ENCODE assay signal across 20 cellular contexts in the genomic region with DNA sequence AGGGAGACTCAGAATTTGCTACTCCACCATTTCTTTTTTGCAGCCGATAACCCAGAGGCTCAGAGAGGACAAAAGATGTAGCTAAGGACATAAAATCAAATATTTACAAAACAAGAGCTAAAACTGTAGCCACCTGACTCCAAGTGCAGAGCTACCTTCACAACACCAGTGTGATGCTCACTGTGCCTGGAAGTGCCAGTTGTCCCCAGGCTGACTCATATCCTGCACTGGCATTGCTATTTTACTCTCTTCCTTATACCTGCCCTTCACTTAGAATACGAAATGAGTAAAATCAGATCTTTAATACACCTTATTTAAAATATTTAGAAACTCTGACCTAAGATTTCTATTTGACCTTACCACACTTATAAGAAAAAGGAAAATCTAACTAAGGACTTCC. TPM values are rescaled to one million over a fixed set of nuclear protein-coding genes. Genes with fewer than 3 reads are reported as not detected.
A peak's percentile ranks its signal among the peaks of the same experiment; 100 is the strongest.
DNase-seq lines count a peak whose midpoint lies in the region; ATAC-seq and TF ChIP-seq lines count a peak whose summit lies in the region.
"Had no signal": no experiment of that assay in that cellular context is flagged by ENCODE, and none has a peak within 500 bp of the region (broad histone marks: within the 10 kb centered on the region; RNA-seq: fewer than 3 reads in every experiment).

No MANE protein-coding gene starts in this region.

- H3K9me2 ChIP-seq in GM23248 (ENCODE audit: insufficient read depth): no peaks in the 10 kb centered on the region

- TF ChIP-seq CTCF in Calu3 (IDR thresholded peaks at IDR 0.05; ENCODE audit: unreplicated experiment): no peak

- POLR2A ChIA-PET in activated CD4-positive, alpha-beta memory T cell treated with anti-CD3 and anti-CD28 coated beads for 36 hours (lab: Charles Lee): no interaction called here

- H3K4me1 ChIP-seq in GM23248 (ENCODE audit: insufficient read depth): peaks cover 11% of the 10 kb centered on the region
- H3K4me1 ChIP-seq: BLaER1 treated with 17β-estradiol and CSF1 and Interleukin-3, amounts not matched to agents 10 nM and 100 nM; SJCRH30 had no signal

- H3K27ac ChIP-seq in GM23248: no peak overlapping the region
- H3K27ac ChIP-seq: BLaER1 treated with 17β-estradiol and CSF1 and Interleukin-3, amounts not matched to agents 10 nM and 100 nM; SJCRH30 had no signal

- no peaks in the 10 kb centered on the region for H3K9me3 ChIP-seq in GM23248 (ENCODE audit: low read depth)
- H3K9me3 ChIP-seq: BLaER1 treated with 17β-estradiol and CSF1 and Interleukin-3, amounts not matched to agents 10 nM and 100 nM; MG63; SJCRH30 had no signal

- no peak overlapping the region for H3K4me3 ChIP-seq in GM23248
- H3K4me3 ChIP-seq: BLaER1 treated with 17β-estradiol and CSF1 and Interleukin-3, amounts not matched to agents 10 nM and 100 nM; MG63; SJCRH30 had no signal

- no peak for ATAC-seq in HG02623 (IDR thresholded peaks at IDR 0.05; ENCODE audit: unreplicated experiment)

- peaks cover 50% of the 10 kb centered on the region for H3K4me1 Mint-ChIP-seq in Calu3 (ENCODE audit: low read depth, unreplicated experiment)
- no peaks in the 10 kb centered on the region for H3K4me1 Mint-ChIP-seq in activated CD4-positive, alpha-beta memory T cell treated with anti-CD3 and anti-CD28 coated beads for 36 hours (ENCODE audit: low read depth)
- H3K4me1 Mint-ChIP-seq: CD8-positive, alpha-beta memory T cell had no signal

- H3K36me3 ChIP-seq in GM23248 (ENCODE audit: low read depth): peaks cover 23% of the 10 kb centered on the region
- H3K36me3 ChIP-seq: BLaER1 treated with 17β-estradiol and CSF1 and Interleukin-3, amounts not matched to agents 10 nM and 100 nM; SJCRH30 had no signal

- H3K4me2 ChIP-seq in GM23248 (ENCODE audit: unreplicated experiment): no peak overlapping the region
- H3K4me2 ChIP-seq: BLaER1 treated with 17β-estradiol and CSF1 and Interleukin-3, amounts not matched to agents 10 nM and 100 nM had no signal

- H3F3A ChIP-seq in GM23248 (ENCODE audit: insufficient read depth): no peaks in the 10 kb centered on the region

- no peaks in the 10 kb centered on the region for H3K79me2 ChIP-seq in GM23248 (ENCODE audit: insufficient read depth)

- DNase-seq in Calu3 (peak; percentile 43), HT-29 (ENCODE audit: low spot score) (peak; percentile 77), dermis blood vessel endothelial cell (peak; percentile 27), mucosa of gallbladder (ENCODE audit: low spot score) (peak; percentile 41), GM23248 (no peak)
- DNase-seq in activated CD4-positive, alpha-beta memory T cell treated with anti-CD3 and anti-CD28 coated beads for 36 hours: no peak
- DNase-seq: CD8-positive, alpha-beta memory T cell; GF-D8; HFFc6; Karpas-422; MG63; NCI-H1048; NCI-H1436 treated with DMSO at 0.1 percent for 48 hours; NCI-H2081; NCI-H510A treated with DMSO at 0.1 percent for 48 hours; SJCRH30 had no signal

- in situ Hi-C loops in GM23248 (cut with MboI): no loop called here

- no peak overlapping the region for H3K9ac ChIP-seq in GM23248
- H3K9ac ChIP-seq: BLaER1 treated with 17β-estradiol and CSF1 and Interleukin-3, amounts not matched to agents 10 nM and 100 nM had no signal

- 98 to 99% methylated on average over 2 of the region's 2 CpGs for WGBS in GM23248 (ENCODE audit: low coverage in 1 of 2, low lambda C conversion rate in 2 of 2, missing lambda C conversion rate in 2 of 2), 2 experiments

- H2AFZ ChIP-seq in GM23248: no peak overlapping the region

- intact Hi-C loops in Calu3 (cut with micrococcal nuclease; ENCODE audit: unreplicated experiment): loop anchor here (5.0 kb wide), 1 partner anchor 145 kb away; no protein-coding TSS in a partner anchor
- intact Hi-C loops in activated CD4-positive, alpha-beta memory T cell treated with anti-CD3 and anti-CD28 coated beads for 36 hours (cut with micrococcal nuclease): no loop called here

- CTCF ChIA-PET in Calu3 (lab: Charles Lee): no interaction called here
- CTCF ChIA-PET in activated CD4-positive, alpha-beta memory T cell treated with anti-CD3 and anti-CD28 coated beads for 36 hours (lab: Charles Lee): no interaction called here

- no TSS peak for BruUV-seq in Calu3 (replicated peaks; lab: Mats Ljungman, UMichigan)

- H3K4me3 Mint-ChIP-seq in Calu3 (ENCODE audit: low read depth, unreplicated experiment): peak overlapping the region; percentile 48
- no peak overlapping the region for H3K4me3 Mint-ChIP-seq in activated CD4-positive, alpha-beta memory T cell treated with anti-CD3 and anti-CD28 coated beads for 36 hours
- H3K4me3 Mint-ChIP-seq: CD8-positive, alpha-beta memory T cell; HFFc6; IgD-negative memory B cell; T-helper 1 cell treated with Interleukin-12 subunit alpha and Interleukin-12 subunit beta and Interleukin-4 antibody, amounts not matched to agents 30 μg/mL and 1 μg/mL, for 36 hours had no signal

- H3K9me3 Mint-ChIP-seq in Calu3 (ENCODE audit: low read depth, unreplicated experiment): no peaks in the 10 kb centered on the region
- H3K9me3 Mint-ChIP-seq in activated CD4-positive, alpha-beta memory T cell treated with anti-CD3 and anti-CD28 coated beads for 36 hours: no peaks in the 10 kb centered on the region
- H3K9me3 Mint-ChIP-seq: HFFc6; IgD-negative memory B cell; T-helper 1 cell treated with Interleukin-12 subunit alpha and Interleukin-12 subunit beta and Interleukin-4 antibody, amounts not matched to agents 30 μg/mL and 1 μg/mL, for 36 hours had no signal

- H3K27me3 ChIP-seq in GM23248 (replicated peaks; ENCODE audit: insufficient read depth): no peaks in the 10 kb centered on the region
- H3K27me3 ChIP-seq: BLaER1 treated with 17β-estradiol and CSF1 and Interleukin-3, amounts not matched to agents 10 nM and 100 nM; MG63; SJCRH30 had no signal

- no peaks in the 10 kb centered on the region for H4K20me1 ChIP-seq in GM23248 (ENCODE audit: insufficient read depth)
- H4K20me1 ChIP-seq: BLaER1 treated with 17β-estradiol and CSF1 and Interleukin-3, amounts not matched to agents 10 nM and 100 nM had no signal

- H3K27ac Mint-ChIP-seq in Calu3 (ENCODE audit: unreplicated experiment): peak overlapping the region; percentile 85
- H3K27ac Mint-ChIP-seq in activated CD4-positive, alpha-beta memory T cell treated with anti-CD3 and anti-CD28 coated beads for 36 hours: no peak overlapping the region
- H3K27ac Mint-ChIP-seq: CD8-positive, alpha-beta memory T cell; HFFc6; IgD-negative memory B cell; T-helper 1 cell treated with Interleukin-12 subunit alpha and Interleukin-12 subunit beta and Interleukin-4 antibody, amounts not matched to agents 30 μg/mL and 1 μg/mL, for 36 hours had no signal

- H3K36me3 Mint-ChIP-seq in Calu3 (ENCODE audit: insufficient read depth, unreplicated experiment): peaks cover 44% of the 10 kb centered on the region
- no peaks in the 10 kb centered on the region for H3K36me3 Mint-ChIP-seq in activated CD4-positive, alpha-beta memory T cell treated with anti-CD3 and anti-CD28 coated beads for 36 hours
- H3K36me3 Mint-ChIP-seq: CD8-positive, alpha-beta memory T cell had no signal

- H3K27me3 Mint-ChIP-seq in Calu3 (ENCODE audit: unreplicated experiment): no peaks in the 10 kb centered on the region
- no peaks in the 10 kb centered on the region for H3K27me3 Mint-ChIP-seq in activated CD4-positive, alpha-beta memory T cell treated with anti-CD3 and anti-CD28 coated beads for 36 hours
- H3K27me3 Mint-ChIP-seq: CD8-positive, alpha-beta memory T cell; IgD-negative memory B cell had no signal

RNA-seq across cellular contexts. Expression of a gene that starts 39.5 kb away (rescaled TPM):
- total RNA-seq in Calu3 (2022) (37.7 and 49.4 TPM in 2 replicates), dermis blood vessel endothelial cell (16.5 and 46.1 TPM in 2 replicates), mucosa of gallbladder (0.75 TPM)
- total RNA-seq in HT-29 (2014; rRNA removed; shearing (Covaris generic)): 16.6 and 19.7 TPM in 2 replicates
- 67.2 and 72.3 TPM in 2 replicates for total RNA-seq in GM23248 (2014; rRNA removed; shearing (Covaris generic))
- polyA plus RNA-seq in GM23248 (2016; fragmentation: Nextera tagmentation; extraction: Ambion mirVana): 19.6 and 20.6 TPM in 2 replicates
- 1 to 10 TPM; 3.2 to 3.4 TPM for total RNA-seq in activated CD4-positive, alpha-beta memory T cell treated with anti-CD3 and anti-CD28 coated beads for 36 hours
- polyA plus RNA-seq: CD8-positive, alpha-beta memory T cell had no signal

Comparison
In these comparisons a context has a peak if more than half of its experiments do, and no peak if none do; other contexts are left out.
1. DNase-seq: peak in Calu3 (single experiment), HT-29 (single experiment), dermis blood vessel endothelial cell (single experiment) and mucosa of gallbladder (single experiment); none in GM23248 (single experiment) and activated CD4-positive, alpha-beta memory T cell treated with anti-CD3 and anti-CD28 coated beads for 36 hours (single experiment).